ENCODE assay signal across 12 cellular contexts in the genomic region with DNA sequence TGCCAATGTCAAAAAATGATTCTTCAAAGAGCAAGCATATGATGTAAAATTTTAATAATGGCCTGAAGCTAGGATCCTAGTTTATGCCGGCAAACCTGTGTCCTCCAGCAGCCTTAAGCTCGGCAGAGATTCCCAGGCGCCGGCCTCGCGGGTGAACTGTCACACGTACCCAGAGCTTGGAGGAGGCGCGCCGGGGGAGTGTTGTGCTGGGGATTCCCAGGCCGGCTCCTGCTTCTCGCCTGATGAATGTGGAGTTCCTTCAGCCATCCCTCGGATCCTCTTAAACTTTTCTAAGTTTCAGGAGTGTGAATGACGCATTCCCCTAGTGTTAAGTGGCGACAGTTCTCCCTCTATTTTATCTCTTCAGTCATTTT. TPM values are rescaled to one million over a fixed set of nuclear protein-coding genes. Genes with fewer than 3 reads are reported as not detected.
A peak's percentile ranks its signal among the peaks of the same experiment; 100 is the strongest.
DNase-seq lines count a peak whose midpoint lies in the region; ATAC-seq, FAIRE-seq and TF ChIP-seq lines count a peak whose summit lies in the region.
"Had no signal": no experiment of that assay in that cellular context is flagged by ENCODE, and none has a peak within 500 bp of the region (broad histone marks: within the 10 kb centered on the region; RNA-seq: fewer than 3 reads in every experiment).

No MANE protein-coding gene starts in this region.

- DNase-seq in T-helper 1 cell (no peak), ELF-1 (ENCODE audit: low read depth, low spot score) (peak; percentile 23), GM12891 (ENCODE audit: insufficient read length, low spot score) (no peak), HTR-8/SVneo (ENCODE audit: insufficient read length, low spot score) (no peak)
- no peak for DNase-seq in central memory CD8-positive, alpha-beta T cell (ENCODE audit: low spot score in 2 of 2)
- DNase-seq in natural killer cell treated with Interleukin-12 subunit alpha and Interleukin-12 subunit beta and Interleukin-15 and Interleukin-18, amount 100 ng/mL, for 72 hours (ENCODE audit: low spot score), result no peak
- DNase-seq: 8988T, DND-41, PC-3 had no signal

- no peak for ATAC-seq in central memory CD8-positive, alpha-beta T cell (replicated peaks; ENCODE audit: extremely low read depth, poor library complexity, severe bottlenecking)
- no peak for ATAC-seq in natural killer cell treated with Interleukin-12 subunit alpha and Interleukin-12 subunit beta and Interleukin-15 and Interleukin-18, amount 100 ng/mL, for 72 hours
- ATAC-seq in GM21390 (IDR thresholded peaks at IDR 0.05; ENCODE audit: unreplicated experiment), result no peak
- ATAC-seq: PC-3 had no signal

- H3K27me3 Mint-ChIP-seq in T-helper 1 cell treated with Interleukin-12 subunit alpha and Interleukin-12 subunit beta and Interleukin-4 antibody, amounts not matched to agents 30 μg/mL and 1 μg/mL, for 36 hours (ENCODE audit: low read depth), result peaks cover 79% of the 10 kb centered on the region
- H3K27me3 Mint-ChIP-seq in central memory CD8-positive, alpha-beta T cell, result peaks cover 64% of the 10 kb centered on the region
- H3K27me3 Mint-ChIP-seq in natural killer cell treated with Interleukin-12 subunit alpha and Interleukin-12 subunit beta and Interleukin-15 and Interleukin-18, amount 100 ng/mL, for 72 hours, result peaks cover 38 to 46% of the 10 kb centered on the region in 2 donors

- FAIRE-seq in GM12891 (lab: Jason Lieb, UNC), result no peak
- FAIRE-seq in HTR-8/SVneo (lab: Jason Lieb, UNC), result no peak
- FAIRE-seq: colon had no signal

- H3K27ac Mint-ChIP-seq in T-helper 1 cell treated with Interleukin-12 subunit alpha and Interleukin-12 subunit beta and Interleukin-4 antibody, amounts not matched to agents 30 μg/mL and 1 μg/mL, for 36 hours, result no peak overlapping the region
- no peak overlapping the region for H3K27ac Mint-ChIP-seq in central memory CD8-positive, alpha-beta T cell (ENCODE audit: low read depth)
- H3K27ac Mint-ChIP-seq in natural killer cell treated with Interleukin-12 subunit alpha and Interleukin-12 subunit beta and Interleukin-15 and Interleukin-18, amount 100 ng/mL, for 72 hours, result no peak overlapping the region

- TF ChIP-seq POLR2A in GM12891 (IDR thresholded peaks at IDR 0.05; ENCODE audit: low read depth, low read length), result no peak

- no peaks in the 10 kb centered on the region for H3K36me3 Mint-ChIP-seq in T-helper 1 cell treated with Interleukin-12 subunit alpha and Interleukin-12 subunit beta and Interleukin-4 antibody, amounts not matched to agents 30 μg/mL and 1 μg/mL, for 36 hours (ENCODE audit: low read depth)
- H3K36me3 Mint-ChIP-seq in central memory CD8-positive, alpha-beta T cell (ENCODE audit: insufficient read depth), result peaks cover 3% of the 10 kb centered on the region
- peaks cover 4% of the 10 kb centered on the region for H3K36me3 Mint-ChIP-seq in natural killer cell treated with Interleukin-12 subunit alpha and Interleukin-12 subunit beta and Interleukin-15 and Interleukin-18, amount 100 ng/mL, for 72 hours

- H3K4me3 Mint-ChIP-seq in T-helper 1 cell treated with Interleukin-12 subunit alpha and Interleukin-12 subunit beta and Interleukin-4 antibody, amounts not matched to agents 30 μg/mL and 1 μg/mL, for 36 hours, result peak overlapping the region; percentile 16
- peak overlapping the region; percentile 60 for H3K4me3 Mint-ChIP-seq in central memory CD8-positive, alpha-beta T cell
- peak overlapping the region; percentile 42 for H3K4me3 Mint-ChIP-seq in natural killer cell treated with Interleukin-12 subunit alpha and Interleukin-12 subunit beta and Interleukin-15 and Interleukin-18, amount 100 ng/mL, for 72 hours

- H3K4me1 Mint-ChIP-seq in T-helper 1 cell treated with Interleukin-12 subunit alpha and Interleukin-12 subunit beta and Interleukin-4 antibody, amounts not matched to agents 30 μg/mL and 1 μg/mL, for 36 hours (ENCODE audit: low read depth), result peaks cover 6% of the 10 kb centered on the region
- peaks cover 6% of the 10 kb centered on the region for H3K4me1 Mint-ChIP-seq in central memory CD8-positive, alpha-beta T cell
- peaks cover 10% of the 10 kb centered on the region in 2 donors for H3K4me1 Mint-ChIP-seq in natural killer cell treated with Interleukin-12 subunit alpha and Interleukin-12 subunit beta and Interleukin-15 and Interleukin-18, amount 100 ng/mL, for 72 hours (ENCODE audit: low read depth in 2 of 2)

- H3K9me3 Mint-ChIP-seq in T-helper 1 cell treated with Interleukin-12 subunit alpha and Interleukin-12 subunit beta and Interleukin-4 antibody, amounts not matched to agents 30 μg/mL and 1 μg/mL, for 36 hours, result no peaks in the 10 kb centered on the region
- no peaks in the 10 kb centered on the region for H3K9me3 Mint-ChIP-seq in central memory CD8-positive, alpha-beta T cell
- H3K9me3 Mint-ChIP-seq in natural killer cell treated with Interleukin-12 subunit alpha and Interleukin-12 subunit beta and Interleukin-15 and Interleukin-18, amount 100 ng/mL, for 72 hours, result no peaks in the 10 kb centered on the region

TF ChIP-seq in GM12891, 5 proteins besides CTCF, POLR2A, EP300 and RAD21:
- TF ChIP-seq SPI1 (IDR thresholded peaks at IDR 0.05; ENCODE audit: low read depth, low read length), result no peak
- no peak for TF ChIP-seq PAX5 (IDR thresholded peaks at IDR 0.05; ENCODE audit: insufficient read depth, low read length, severe bottlenecking)
- TF ChIP-seq TAF1 (IDR thresholded peaks at IDR 0.05; ENCODE audit: low read depth, low read length), result no peak
- no peak for TF ChIP-seq POLR2AphosphoS5 (IDR thresholded peaks at IDR 0.05; ENCODE audit: low read depth, low read length)
- TF ChIP-seq POU2F2 (IDR thresholded peaks at IDR 0.05; ENCODE audit: low read depth, low read length), result no peak

RNA-seq across cellular contexts. Expression of gene NTN1, which starts 19.1 kb away (rescaled TPM):
- under 1 TPM; 0.10 to 0.20 TPM for total RNA-seq in natural killer cell treated with Interleukin-12 subunit alpha and Interleukin-12 subunit beta and Interleukin-15 and Interleukin-18, amount 100 ng/mL, for 72 hours
- 1.1 TPM for polyA plus RNA-seq in GM12891 (2012; ENCODE audit: low read depth, missing spikeins)

RNA-seq across cellular contexts. Expression of gene PIK3R5, which starts 36.7 kb away (rescaled TPM):
- 100 to 1,000 TPM; 112 to 119 TPM for total RNA-seq in natural killer cell treated with Interleukin-12 subunit alpha and Interleukin-12 subunit beta and Interleukin-15 and Interleukin-18, amount 100 ng/mL, for 72 hours
- 41.2 TPM for polyA plus RNA-seq in GM12891 (2012; ENCODE audit: low read depth, missing spikeins)
- total RNA-seq: PC-3 had no signal
